In genomic region chr6:48825501-48826317, GRCh38 we compare ENCODE assay signal across 19 cellular contexts.
DNase-seq lines count a peak whose midpoint lies in the region; ATAC-seq, FAIRE-seq and TF ChIP-seq lines count a peak whose summit lies in the region.
"Had no signal": no experiment of that assay in that cellular context is flagged by ENCODE, and none has a peak within 500 bp of the region (broad histone marks: within the 10 kb centered on the region; RNA-seq: fewer than 3 reads in every experiment).

No MANE protein-coding gene starts in this region.

- TF ChIP-seq POLR2A in H54 (IDR thresholded peaks at IDR 0.05; ENCODE audit: low read depth, low read length), result no peak

- no peak for TF ChIP-seq CTCF in RWPE1 (conservative IDR thresholded peaks at IDR 0.05; ENCODE audit: low read depth)
- TF ChIP-seq CTCF in osteoblast (IDR thresholded peaks at IDR 0.05; ENCODE audit: extremely low read depth, low read depth, low read length), result no peak

- H3K4me1 ChIP-seq in osteoblast (ENCODE audit: insufficient read depth, low read length), result peaks cover 22% of the 10 kb centered on the region
- H3K4me1 ChIP-seq: right lobe of liver, testis had no signal

- H3K27me3 ChIP-seq in osteoblast (ENCODE audit: insufficient read depth, low read length), result no peaks in the 10 kb centered on the region
- H3K27me3 ChIP-seq: neutrophil, right lobe of liver, testis had no signal

- no peaks in the 10 kb centered on the region for H3K36me3 ChIP-seq in osteoblast (ENCODE audit: insufficient read depth, low read length)
- H3K36me3 ChIP-seq: neutrophil, right lobe of liver had no signal

- H3K27ac ChIP-seq in RWPE1, result peak overlapping the region; percentile 79
- H3K27ac ChIP-seq in osteoblast (ENCODE audit: low read depth, low read length), result peak overlapping the region; percentile 93
- H3K27ac ChIP-seq: neutrophil, right lobe of liver, testis had no signal

- CTCF ChIA-PET in RWPE1 (lab: Yijun Ruan, JAX), result interaction anchor here (0.7 kb wide), 1 partner anchor 161 kb away, joined by 3 read pairs; no protein-coding TSS in a partner anchor

- no peaks in the 10 kb centered on the region for H3K79me2 ChIP-seq in osteoblast (ENCODE audit: insufficient read depth, low read length)

- POLR2A ChIA-PET in RWPE1 (lab: Yijun Ruan, JAX; ENCODE audit: low non-redundant PET), result interaction anchor here (0.7 kb wide), 1 partner anchor 245 kb away, joined by 3 read pairs; no protein-coding TSS in a partner anchor

- no peaks in the 10 kb centered on the region for H4K20me1 ChIP-seq in osteoblast (ENCODE audit: insufficient read depth, low read length)

- H3K4me2 ChIP-seq in osteoblast (ENCODE audit: insufficient read depth, low read length), result peak overlapping the region; percentile 78

- no peak for ATAC-seq in HG02870 (IDR thresholded peaks at IDR 0.05; ENCODE audit: unreplicated experiment)
- ATAC-seq: right lobe of liver had no signal

- FAIRE-seq in H54 (lab: Jason Lieb, UNC), result peak; percentile 96

- no peaks in the 10 kb centered on the region for H3K9me3 ChIP-seq in osteoblast (ENCODE audit: low read depth, low read length)
- H3K9me3 ChIP-seq: neutrophil, right lobe of liver, testis had no signal

- DNase-seq in H54 (ENCODE audit: insufficient read length, low spot score) (no peak), RWPE1 (ENCODE audit: low spot score) (no peak), dermis blood vessel endothelial cell (peak; percentile 55), osteoblast (ENCODE audit: insufficient read length, low spot score, missing footprints) (no peak), NCI-H2196 treated with DMSO at 0.1 percent for 48 hours (lab: John Stamatoyannopoulos, UW; ENCODE audit: unreplicated experiment) (no peak), globus pallidus (ENCODE audit: low spot score) (no peak), SKM-1 (lab: John Stamatoyannopoulos, UW; ENCODE audit: unreplicated experiment) (no peak)
- DNase-seq: activated CD4-positive, CD25-positive, alpha-beta regulatory T cell treated with anti-CD3 and anti-CD28 coated beads, Interleukin-2, amount 50 U/mL, for 72 hours; C1 segment of cervical spinal cord; DMS53; NCI-H1930; NCI-H748 treated with DMSO at 0.1 percent for 48 hours; right lobe of liver; RPMI8226; stimulated activated CD4-positive, alpha-beta T cell treated with anti-CD3 and anti-CD28 coated beads, Interleukin-2, amount 100 ng/mL, for 48 hours; stimulated activated CD8-positive, alpha-beta memory T cell treated with anti-CD3 and anti-CD28 coated beads, Interleukin-4, amount 100 ng/mL, for 48 hours; testis had no signal

- H3K4me3 ChIP-seq in osteoblast (ENCODE audit: insufficient read depth, low read length), result peak overlapping the region; percentile 55
- H3K4me3 ChIP-seq: right lobe of liver, testis had no signal

- H2AFZ ChIP-seq in osteoblast (ENCODE audit: low read length), result peak overlapping the region; percentile 21
